Comparison of ENCODE assay signal across 1 cellular context in genomic region chr11:3834349-3835099, GRCh38.
TF ChIP-seq lines count a peak whose summit lies in the region.

No MANE protein-coding gene starts in this region.

TF ChIP-seq in K562, 482 proteins besides CTCF, POLR2A, EP300 and RAD21 (continued from another document and continues in another):
- TF ChIP-seq DEAF1 (CRISPR knock-in tag; IDR thresholded peaks at IDR 0.05) (no peak), BRCA1 (IDR thresholded peaks at IDR 0.05) (no peak), BRCA1 (CRISPR knock-in tag; IDR thresholded peaks at IDR 0.05) (no peak), SOX6 (IDR thresholded peaks at IDR 0.05) (peak; percentile 76), KLF6 (CRISPR knock-in tag; IDR thresholded peaks at IDR 0.05; ENCODE audit: borderline replicate concordance) (peak; percentile 85; the same call in 1 of the 2 replicates), NRF1 (conservative IDR thresholded peaks at IDR 0.05 in 1 of 2, IDR thresholded peaks at IDR 0.05 in 1 of 2) (peak; percentile 35 to 40; a peak in 3 of 4 replicates), HNRNPL (IDR thresholded peaks at IDR 0.05; ENCODE audit: low read depth, low read length) (no peak), ZNF24 (IDR thresholded peaks at IDR 0.05) (peak; percentile 41), CHCHD3 (CRISPR knock-in tag; IDR thresholded peaks at IDR 0.05) (no peak), ZNF592 (IDR thresholded peaks at IDR 0.05) (peak; percentile 72), PRDM10 (IDR thresholded peaks at IDR 0.05; ENCODE audit: partially characterized antibody) (peak; percentile 56), NR1H2 (CRISPR knock-in tag; IDR thresholded peaks at IDR 0.05) (0 out of 2 replicates have a peak, but pooled peaks have one; percentile 14), MXI1 (IDR thresholded peaks at IDR 0.05; ENCODE audit: low read depth, low read length) (peak; percentile 19; the same call in 1 of the 2 replicates), CREB3L1 (IDR thresholded peaks at IDR 0.05; ENCODE audit: borderline replicate concordance, low read depth) (peak; percentile 41; the same call in 1 of the 2 replicates), ATF4 (CRISPR knock-in tag; IDR thresholded peaks at IDR 0.05) (peak; percentile 76), PBX2 (CRISPR knock-in tag; IDR thresholded peaks at IDR 0.05; ENCODE audit: low read depth) (no peak), PBX2 (tag; conservative IDR thresholded peaks at IDR 0.05; ENCODE audit: low read depth) (peak; percentile 68), MECOM (CRISPR knock-in tag; IDR thresholded peaks at IDR 0.05) (peak; percentile 95), ZNF639 (CRISPR knock-in tag; conservative IDR thresholded peaks at IDR 0.05 in 1 of 2, IDR thresholded peaks at IDR 0.05 in 1 of 2) (peak in 1 of 2 experiments; percentile 75; a peak in 1 of 4 replicates), ZNF584 (CRISPR knock-in tag; IDR thresholded peaks at IDR 0.05; ENCODE audit: low read depth) (peak; percentile 59; the same call in 1 of the 2 replicates), NR4A1 (CRISPR knock-in tag; IDR thresholded peaks at IDR 0.05) (peak; percentile 13; the same call in 1 of the 2 replicates), NR4A1 (tag; IDR thresholded peaks at IDR 0.05) (peak; percentile 22; the same call in 1 of the 2 replicates), U2AF1 (optimal IDR thresholded peaks at IDR 0.05; ENCODE audit: low read depth, low read length) (no peak), GATA2 (CRISPR knock-in tag; IDR thresholded peaks at IDR 0.05) (peak; percentile 70), MYC (IDR thresholded peaks at IDR 0.05; ENCODE audit: low read depth, low read length) (peak; percentile 73), MYC (CRISPR knock-in tag; IDR thresholded peaks at IDR 0.05; ENCODE audit: borderline replicate concordance, low read depth) (no peak), ELK1 (CRISPR knock-in tag; IDR thresholded peaks at IDR 0.05) (no peak), TSC22D4 (tag; IDR thresholded peaks at IDR 0.05) (no peak), ZZZ3 (IDR thresholded peaks at IDR 0.05) (no peak), ZNF395 (CRISPR knock-in tag; IDR thresholded peaks at IDR 0.05) (peak; percentile 83; the same call in 1 of the 2 replicates), TCFL5 (CRISPR knock-in tag; conservative IDR thresholded peaks at IDR 0.05) (no peak), EGR1 (conservative IDR thresholded peaks at IDR 0.05) (0 out of 2 replicates have a peak, but pooled peaks have one; percentile 30), HEY1 (CRISPR knock-in tag; IDR thresholded peaks at IDR 0.05; ENCODE audit: borderline replicate concordance) (no peak), NR2C1 (IDR thresholded peaks at IDR 0.05) (no peak), NR2C1 (tag; IDR thresholded peaks at IDR 0.05) (peak; percentile 44; the same call in 1 of the 2 replicates), ZKSCAN1 (IDR thresholded peaks at IDR 0.05; ENCODE audit: low read depth, low read length) (peak; percentile 77), IRF1 (CRISPR knock-in tag; IDR thresholded peaks at IDR 0.05; ENCODE audit: borderline replicate concordance) (no peak), DMBX1 (CRISPR knock-in tag; IDR thresholded peaks at IDR 0.05; ENCODE audit: borderline replicate concordance) (peak; percentile 93), WHSC1 (IDR thresholded peaks at IDR 0.05; ENCODE audit: low read length) (no peak)
